In the genomic region with DNA sequence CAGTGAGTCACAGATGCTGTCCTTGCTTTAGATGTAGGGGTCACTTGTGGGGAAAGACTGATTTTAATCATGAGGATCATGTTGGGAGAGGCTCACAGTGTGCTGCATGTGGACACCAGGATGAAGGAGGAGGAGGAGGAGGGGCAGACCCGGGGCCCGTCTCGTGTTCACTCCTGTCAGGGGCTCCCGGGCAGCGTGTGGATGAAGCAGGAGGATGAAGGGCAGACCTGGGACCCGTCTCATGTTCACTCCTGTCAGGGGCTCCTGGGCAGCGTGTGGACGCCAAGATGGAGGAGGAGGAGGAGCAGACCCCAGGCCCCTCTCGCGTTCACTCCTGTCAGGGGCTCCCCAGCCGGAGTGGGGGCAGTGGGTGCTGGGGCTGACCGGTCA, we compare ENCODE assay signal across 20 cellular contexts. TPM values are rescaled to one million over a fixed set of nuclear protein-coding genes. Genes with fewer than 3 reads are reported as not detected.
A peak's percentile ranks its signal among the peaks of the same experiment; 100 is the strongest.
DNase-seq lines count a peak whose midpoint lies in the region; ATAC-seq, FAIRE-seq and TF ChIP-seq lines count a peak whose summit lies in the region.
"Had no signal": no experiment of that assay in that cellular context is flagged by ENCODE, and none has a peak within 500 bp of the region (broad histone marks: within the 10 kb centered on the region; RNA-seq: fewer than 3 reads in every experiment).

No MANE protein-coding gene starts in this region.

- H4K8ac ChIP-seq in H1 (ENCODE audit: extremely low read depth, insufficient read depth, low read length): peak overlapping the region; percentile 5; the same call in 1 of the 2 replicates

- H3K23me2 ChIP-seq in H1 (ENCODE audit: low read depth, low read length): no peaks in the 10 kb centered on the region

- no peak overlapping the region for H4K91ac ChIP-seq in H1 (replicated peaks; ENCODE audit: insufficient read length, low read length)

- H3K4me2 ChIP-seq in H1 (ENCODE audit: insufficient read depth in 1 of 2, low read depth in 2 of 2, low read length in 2 of 2): no peak overlapping the region

- H2BK120ac ChIP-seq in H1 (replicated peaks; ENCODE audit: low read depth, low read length): no peak overlapping the region

- H3K9me3 Mint-ChIP-seq in CD14-positive monocyte (peaks cover 0 to 11% (median 6%) of the 10 kb centered on the region in 7 donors), neural crest cell (peaks cover 7% of the 10 kb centered on the region)

- TF ChIP-seq RAD21 in H1 (IDR thresholded peaks at IDR 0.05 in 1 of 2, conservative IDR thresholded peaks at IDR 0.05 in 1 of 2; ENCODE audit: low read depth in 2 of 2, low read length in 2 of 2): no peak

- H3K4me1 ChIP-seq in H1 (replicated peaks in 1 of 4; ENCODE audit: control insufficient read depth in 3 of 4, insufficient read depth in 4 of 4, low read length in 3 of 4): no peaks in the 10 kb centered on the region
- no peaks in the 10 kb centered on the region for H3K4me1 ChIP-seq in suprapubic skin
- H3K4me1 ChIP-seq: BE2C, SJSA1 had no signal

- H3K4me3 ChIP-seq in H1 (ENCODE audit: extremely low read depth in 1 of 4, insufficient read depth in 2 of 4, low read depth in 3 of 4, low read length in 4 of 4): no peak overlapping the region
- no peak overlapping the region for H3K4me3 ChIP-seq in suprapubic skin
- H3K4me3 ChIP-seq: GM12878, SJSA1 had no signal

- H3K27ac Mint-ChIP-seq in CD14-positive monocyte: peak overlapping the region in 6 of 7 donors; percentile 57 to 94 (median 86)
- H3K27ac Mint-ChIP-seq in neural crest cell (ENCODE audit: unreplicated experiment): peak overlapping the region; percentile 48
- H3K27ac Mint-ChIP-seq: CD4-positive, alpha-beta T cell had no signal

- no peaks in the 10 kb centered on the region for H3K79me2 ChIP-seq in H1 (ENCODE audit: control insufficient read depth in 1 of 2, insufficient read depth in 2 of 2, low read length in 2 of 2)

- no peak overlapping the region for H3K27ac ChIP-seq in H1 (ENCODE audit: low read depth, low read length)
- H3K27ac ChIP-seq in suprapubic skin: no peak overlapping the region
- H3K27ac ChIP-seq: SJSA1 had no signal

- TF ChIP-seq CTCF in CD14-positive monocyte (IDR thresholded peaks at IDR 0.05): no peak
- TF ChIP-seq CTCF in H1 (IDR thresholded peaks at IDR 0.05; ENCODE audit: control extremely low read depth in 1 of 3, insufficient read depth in 1 of 3, low read depth in 1 of 3, low read length in 3 of 3): no peak
- no peak for TF ChIP-seq CTCF in neural crest cell (conservative IDR thresholded peaks at IDR 0.05)
- TF ChIP-seq CTCF in suprapubic skin (IDR thresholded peaks at IDR 0.05): no peak

- no peak overlapping the region for H4K5ac ChIP-seq in H1 (ENCODE audit: insufficient read length, low read depth, low read length)

- H3K18ac ChIP-seq in H1 (ENCODE audit: extremely low read depth, low read length): no peak overlapping the region

- 89% methylated on average over 11 of the region's 12 CpGs; no CpG with 5 or more reads in 1 of the 2 experiments for WGBS in H1 (ENCODE audit: extremely low coverage in 1 of 2, insufficient coverage in 1 of 2, insufficient read length in 1 of 2, insufficient replicate concordance in 2 of 2, low coverage in 1 of 2, low lambda C conversion rate in 2 of 2, missing lambda C conversion rate in 1 of 2), 2 experiments
- 54% methylated on average over 5 of the region's 12 CpGs for WGBS in suprapubic skin

- H2BK20ac ChIP-seq in H1 (ENCODE audit: low read length): no peak overlapping the region

- no peak overlapping the region for H2AFZ ChIP-seq in H1 (ENCODE audit: low read length)

- no peak for FAIRE-seq in H1 (lab: Jason Lieb, UNC)
- FAIRE-seq: A204.1, GM12878 had no signal

- ATAC-seq in GM21786 (IDR thresholded peaks at IDR 0.05; ENCODE audit: unreplicated experiment) (no peak), HG03196 (IDR thresholded peaks at IDR 0.05; ENCODE audit: unreplicated experiment) (no peak)
- ATAC-seq: GM12878 had no signal

- no peaks in the 10 kb centered on the region for H4K20me1 ChIP-seq in H1 (replicated peaks in 1 of 2; ENCODE audit: control insufficient read depth in 1 of 2, insufficient read depth in 2 of 2, low read length in 2 of 2)

- no peaks in the 10 kb centered on the region for H3K79me1 ChIP-seq in H1 (ENCODE audit: low read depth, low read length)

- H3K4ac ChIP-seq in H1 (replicated peaks; ENCODE audit: insufficient read length, low read depth, low read length): no peak overlapping the region

- H3K9me3 ChIP-seq in H1 (ENCODE audit: insufficient read depth in 2 of 2, low read depth in 1 of 2, low read length in 1 of 2): peaks cover 0 to 3% of the 10 kb centered on the region in 2 experiments; a peak in 1 of 4 replicates
- H3K9me3 ChIP-seq in suprapubic skin: no peaks in the 10 kb centered on the region
- H3K9me3 ChIP-seq: BE2C, SJSA1 had no signal

- H2AK5ac ChIP-seq in H1 (ENCODE audit: low read depth, low read length): no peak overlapping the region

- H2BK12ac ChIP-seq in H1 (ENCODE audit: low read depth, low read length): no peak overlapping the region

- H3K27me3 ChIP-seq in H1 (replicated peaks in 1 of 4; ENCODE audit: control insufficient read depth in 3 of 4, extremely low read depth in 1 of 4, insufficient read depth in 3 of 4, low read length in 3 of 4) (no peaks in the 10 kb centered on the region), suprapubic skin (peaks cover 30% of the 10 kb centered on the region)

- no peak overlapping the region for H3K9ac ChIP-seq in H1 (replicated peaks in 1 of 4; ENCODE audit: extremely low read depth in 1 of 4, low read depth in 3 of 4, low read length in 3 of 4)

- H3K56ac ChIP-seq in H1 (replicated peaks; ENCODE audit: insufficient read length, low read depth, low read length): no peak overlapping the region

- H3K27me3 Mint-ChIP-seq in CD14-positive monocyte (ENCODE audit: low read depth in 3 of 3) (peaks cover 8 to 19% (median 19%) of the 10 kb centered on the region in 3 donors), neural crest cell (ENCODE audit: low read depth) (no peaks in the 10 kb centered on the region)

- peaks cover 0 to 3% of the 10 kb centered on the region in 2 donors for H3K36me3 Mint-ChIP-seq in CD14-positive monocyte
- H3K36me3 Mint-ChIP-seq in neural crest cell (ENCODE audit: low read depth): no peaks in the 10 kb centered on the region

- DNase-seq in CD14-positive monocyte (ENCODE audit: low spot score): no peak
- DNase-seq in H1 (ENCODE audit: low read depth in 1 of 2, low spot score in 2 of 2): no peak
- no peak for DNase-seq in neural crest cell (ENCODE audit: low read depth, low spot score)
- peak; percentile 46 to 70 for DNase-seq in suprapubic skin (ENCODE audit: low spot score in 2 of 2)
- no peak for DNase-seq in stimulated activated CD8-positive, alpha-beta memory T cell treated with anti-CD3 and anti-CD28 coated beads, Interleukin-4, amount 100 ng/mL, for 48 hours
- DNase-seq: BE2C; CD4-positive, alpha-beta T cell; COR-L47; DMS79; H7; NCI-H1417; NCI-H1694 treated with DMSO at 0.1 percent for 48 hours; NCI-H446 treated with DMSO at 0.1 percent for 48 hours; NCI-H526 treated with DMSO at 0.1 percent for 48 hours; OCI-M1 had no signal

- H3K23ac ChIP-seq in H1 (ENCODE audit: insufficient read length): no peak overlapping the region

- CTCF ChIA-PET in H1 (lab: Charles Lee; ENCODE audit: partially characterized antibody): no interaction called here

- H3K4me3 Mint-ChIP-seq in CD14-positive monocyte (peak overlapping the region in 1 of 2 donors; percentile 33), neural crest cell (no peak overlapping the region)
- H3K4me3 Mint-ChIP-seq: CD4-positive, alpha-beta T cell had no signal

- no peak for TF ChIP-seq POLR2A in H1 (IDR thresholded peaks at IDR 0.05; ENCODE audit: control extremely low read depth in 1 of 2, low read depth in 2 of 2, low read length in 2 of 2)
- no peak for TF ChIP-seq POLR2A in suprapubic skin (IDR thresholded peaks at IDR 0.05)

- H2BK15ac ChIP-seq in H1 (ENCODE audit: low read length): no peak overlapping the region

- H2BK5ac ChIP-seq in H1 (ENCODE audit: low read depth, low read length): no peak overlapping the region

- TF ChIP-seq EP300 in H1 (IDR thresholded peaks at IDR 0.05; ENCODE audit: borderline replicate concordance in 1 of 2, low read depth in 2 of 2, low read length in 2 of 2): no peak
- no peak for TF ChIP-seq EP300 in suprapubic skin (IDR thresholded peaks at IDR 0.05)

- intact Hi-C loops in CD14-positive monocyte (cut with micrococcal nuclease): no loop called here

- peaks cover 20% of the 10 kb centered on the region for H3K4me1 Mint-ChIP-seq in CD14-positive monocyte
- H3K4me1 Mint-ChIP-seq in neural crest cell: peaks cover 10% of the 10 kb centered on the region

- POLR2A ChIA-PET in H1 (lab: Charles Lee; ENCODE audit: partially characterized antibody): no interaction called here

- H3K14ac ChIP-seq in H1 (ENCODE audit: insufficient read length): no peak overlapping the region

- no peaks in the 10 kb centered on the region for H3K36me3 ChIP-seq in H1 (ENCODE audit: control insufficient read depth in 2 of 4, insufficient read depth in 4 of 4, low read length in 3 of 4)
- no peaks in the 10 kb centered on the region for H3K36me3 ChIP-seq in suprapubic skin
- H3K36me3 ChIP-seq: BE2C, SJSA1 had no signal

TF ChIP-seq in H1, 55 proteins besides CTCF, POLR2A, EP300 and RAD21:
- TF ChIP-seq TEAD4 (IDR thresholded peaks at IDR 0.05; ENCODE audit: low read depth, low read length): no peak
- TF ChIP-seq SP2 (IDR thresholded peaks at IDR 0.05; ENCODE audit: low read length): no peak
- TF ChIP-seq RFX5 (IDR thresholded peaks at IDR 0.05; ENCODE audit: borderline replicate concordance, low read depth, low read length): no peak
- no peak for TF ChIP-seq SP4 (IDR thresholded peaks at IDR 0.05; ENCODE audit: low read length)
- TF ChIP-seq GTF2F1 (IDR thresholded peaks at IDR 0.05; ENCODE audit: borderline replicate concordance, low read depth, low read length): no peak
- no peak for TF ChIP-seq JUND (IDR thresholded peaks at IDR 0.05; ENCODE audit: low read length)
TF ChIP-seq in H1: peak in this region for 0.

RNA-seq across cellular contexts. Expression of a gene that starts 38.0 kb away (rescaled TPM):
- 10 to 100 TPM in 1 of 2 donors, 1 to 10 TPM in 1; 7.3 to 10.7 TPM for polyA plus RNA-seq in CD14-positive monocyte
- total RNA-seq in H1 (2021; fragmentation: NEBNext Ultra II Directional; extraction: Animal tissue kit (Norgen Biotek cat#: 25700)): 48.3 and 49.5 TPM in 2 replicates
- 36.5 and 64.4 TPM in 2 replicates for polyA plus RNA-seq in H1 (2011; rRNA removed)
- 25.1 TPM for polyA plus RNA-seq in H1 (2011; cell fraction: cytosol; rRNA removed)
- polyA plus RNA-seq in H1 (2011; cell fraction: nucleus; rRNA removed): 154 TPM
- polyA plus RNA-seq in H1 (2012, experiment 1 of 2): 35.4 to 37.3 TPM (median 36.3 TPM) in 4 replicates
- 13.3 TPM for polyA plus RNA-seq in H1 (2012, experiment 2 of 2)
- 51.5 TPM for polyA plus RNA-seq in H1 (2013, experiment 1 of 2)
- polyA plus RNA-seq in H1 (2013, experiment 2 of 2): 47.2 TPM
- 18.9 and 20.6 TPM in 2 replicates for polyA minus RNA-seq in H1 (2011; rRNA and poly(A)+ RNA removed)
- 20.5 TPM for polyA minus RNA-seq in H1 (2011; cell fraction: cytosol; rRNA and poly(A)+ RNA removed)
- polyA minus RNA-seq in H1 (2011; cell fraction: nucleus; rRNA and poly(A)+ RNA removed): 37.8 TPM
- total RNA-seq in neural crest cell: 78.9 and 83.3 TPM in 2 replicates
- total RNA-seq in suprapubic skin: 100 to 1,000 TPM in 1 of 4 donors, 10 to 100 TPM in 3; 41.3 to 107 (median 49.9) TPM

Comparison
In these comparisons a context has a peak if more than half of its experiments do, and no peak if none do; other contexts are left out.
1. DNase-seq: peak in suprapubic skin (2 of 2); none in CD14-positive monocyte (single experiment), H1 (0 of 2), neural crest cell (single experiment) and stimulated activated CD8-positive, alpha-beta memory T cell treated with anti-CD3 and anti-CD28 coated beads, Interleukin-4, amount 100 ng/mL, for 48 hours (single experiment).